In the genomic region with DNA sequence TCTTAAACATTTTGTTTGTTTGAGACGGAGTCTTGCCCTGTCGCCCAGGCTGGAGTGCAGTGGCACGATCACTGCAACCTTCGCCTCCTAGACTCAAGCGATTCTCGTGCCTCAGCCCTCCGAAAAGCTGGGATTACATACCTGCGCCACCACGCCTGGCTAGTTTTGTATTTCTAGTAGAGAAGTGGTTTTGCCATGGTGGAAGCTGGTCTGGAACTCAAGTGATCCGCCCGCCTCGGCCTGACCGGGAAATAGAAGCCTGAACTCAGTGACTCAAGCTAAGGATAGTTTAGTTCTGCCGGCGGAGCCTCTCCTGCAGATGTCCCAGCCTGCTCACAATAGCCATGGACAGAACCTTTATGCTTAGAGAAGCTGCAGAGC, we compare ENCODE assay signal across 8 cellular contexts. TPM values are rescaled to one million over a fixed set of nuclear protein-coding genes. Genes with fewer than 3 reads are reported as not detected.
DNase-seq lines count a peak whose midpoint lies in the region; ATAC-seq and TF ChIP-seq lines count a peak whose summit lies in the region.

No MANE protein-coding gene starts in this region.

- peaks cover 44% of the 10 kb centered on the region for H3K4me1 ChIP-seq in CD4-positive, alpha-beta memory T cell (ENCODE audit: insufficient read depth, low read length)

- H3K4me3 ChIP-seq in CD4-positive, alpha-beta memory T cell (ENCODE audit: low read length in 2 of 2) = peak overlapping the region; percentile 94 to 98
- peak overlapping the region; percentile 88 for H3K4me3 ChIP-seq in brain microvascular endothelial cell (ENCODE audit: low read depth, low read length)
- peak overlapping the region; percentile 99 for H3K4me3 ChIP-seq in iPS-18c (ENCODE audit: insufficient read depth, low read depth, low read length)

- in situ Hi-C loops in brain microvascular endothelial cell (cut with HindIII; ENCODE audit: low pct_ligation_motif_present, low sequenced_read_pairs) = no loop called here

- no peaks in the 10 kb centered on the region for H3K9me3 Mint-ChIP-seq in CD4-positive, alpha-beta memory T cell

- no peaks in the 10 kb centered on the region for H3K27me3 ChIP-seq in CD4-positive, alpha-beta memory T cell (ENCODE audit: insufficient read depth, low read length)
- H3K27me3 ChIP-seq in brain microvascular endothelial cell (replicated peaks) = no peaks in the 10 kb centered on the region

- POLR2A ChIA-PET in CD4-positive, alpha-beta memory T cell (lab: Charles Lee; ENCODE audit: partially characterized antibody) = interaction anchor here (0.8 to 3.8 kb wide), 17 partner anchors 9 to 760 kb away, joined by 3 to 34 read pairs (median 8); partner anchors contain the start of genes ZNF254, ZNF675, ZNF681 and ZNF726

- ATAC-seq in GM19035 (IDR thresholded peaks at IDR 0.05; ENCODE audit: unreplicated experiment) = peak; percentile 26
- peak; percentile 22 for ATAC-seq in HG03280 (IDR thresholded peaks at IDR 0.05; ENCODE audit: unreplicated experiment)
- ATAC-seq in sciatic nerve = peak; percentile 58

- intact Hi-C loops in CD4-positive, alpha-beta memory T cell (cut with micrococcal nuclease) = loop anchor here (1.0 to 5.0 kb wide), 8 partner anchors 42 to 760 kb away; partner anchors contain the start of genes ZNF254, ZNF675, ZNF681 and ZNF726
- intact Hi-C loops in sciatic nerve (cut with DNase I) = no loop called here

- peak overlapping the region; percentile 86 for H3K27ac ChIP-seq in CD4-positive, alpha-beta memory T cell (ENCODE audit: low read depth, low read length)
- H3K27ac ChIP-seq in brain microvascular endothelial cell = peak overlapping the region; percentile 98

- peak in 3 of 5 donors; percentile 27 to 38 (median 38) for DNase-seq in CD4-positive, alpha-beta memory T cell
- DNase-seq in RKO (ENCODE audit: low spot score) (peak; percentile 80), brain microvascular endothelial cell (peak; percentile 70), sciatic nerve (ENCODE audit: low spot score) (no peak), NCI-H2196 (lab: John Stamatoyannopoulos, UW; ENCODE audit: unreplicated experiment) (no peak)

- H3K36me3 ChIP-seq in CD4-positive, alpha-beta memory T cell (ENCODE audit: insufficient read depth, low read length) = peaks cover 9% of the 10 kb centered on the region
- H3K36me3 ChIP-seq in brain microvascular endothelial cell (replicated peaks) = peaks cover 18% of the 10 kb centered on the region

- H3K4me1 Mint-ChIP-seq in CD4-positive, alpha-beta memory T cell = peaks cover 33 to 80% (median 59%) of the 10 kb centered on the region in 4 donors

- peak overlapping the region; percentile 96 to 100 (median 99) for H3K27ac Mint-ChIP-seq in CD4-positive, alpha-beta memory T cell

- CTCF ChIA-PET in CD4-positive, alpha-beta memory T cell (lab: Charles Lee; ENCODE audit: partially characterized antibody) = interaction anchor here (1.0 kb wide), 1 partner anchor 275 kb away, joined by 3 read pairs; the partner anchor contains the start of gene ZNF681

- H3K36me3 Mint-ChIP-seq in CD4-positive, alpha-beta memory T cell = peaks cover 15 to 34% of the 10 kb centered on the region in 2 donors

- H3K4me3 Mint-ChIP-seq in CD4-positive, alpha-beta memory T cell = peak overlapping the region; percentile 99 to 100 (median 100)

- H3K27me3 Mint-ChIP-seq in CD4-positive, alpha-beta memory T cell = no peaks in the 10 kb centered on the region

- H3K9me3 ChIP-seq in CD4-positive, alpha-beta memory T cell (ENCODE audit: control insufficient read depth in 1 of 2, low read length in 2 of 2) = no peaks in the 10 kb centered on the region
- H3K9me3 ChIP-seq in iPS-18c (ENCODE audit: control insufficient read depth, insufficient read depth, low read length) = peaks cover 2% of the 10 kb centered on the region

- no peak for TF ChIP-seq CTCF in brain microvascular endothelial cell (IDR thresholded peaks at IDR 0.05; ENCODE audit: low read depth, low read length, missing control alignments)

RNA-seq across cellular contexts. Expression of gene ZNF254, which starts 53.0 kb away (rescaled TPM):
- 10 to 100 TPM; 17.6 to 19.1 TPM for total RNA-seq in CD4-positive, alpha-beta memory T cell
- polyA plus RNA-seq in CD4-positive, alpha-beta memory T cell = 1 to 10 TPM; 3.4 to 7.4 TPM
- total RNA-seq in sciatic nerve = 22.2 TPM

Comparison
In these comparisons a context has a peak if more than half of its experiments do, and no peak if none do; other contexts are left out.
1. DNase-seq: peak in CD4-positive, alpha-beta memory T cell (3 of 5), RKO (single experiment) and brain microvascular endothelial cell (single experiment); none in sciatic nerve (single experiment) and NCI-H2196 (single experiment).
2. Peak in every context shown above with its lines, with median percentiles within 50 percentile points of each other: H3K4me3 ChIP-seq and ATAC-seq.